In the genomic region with DNA sequence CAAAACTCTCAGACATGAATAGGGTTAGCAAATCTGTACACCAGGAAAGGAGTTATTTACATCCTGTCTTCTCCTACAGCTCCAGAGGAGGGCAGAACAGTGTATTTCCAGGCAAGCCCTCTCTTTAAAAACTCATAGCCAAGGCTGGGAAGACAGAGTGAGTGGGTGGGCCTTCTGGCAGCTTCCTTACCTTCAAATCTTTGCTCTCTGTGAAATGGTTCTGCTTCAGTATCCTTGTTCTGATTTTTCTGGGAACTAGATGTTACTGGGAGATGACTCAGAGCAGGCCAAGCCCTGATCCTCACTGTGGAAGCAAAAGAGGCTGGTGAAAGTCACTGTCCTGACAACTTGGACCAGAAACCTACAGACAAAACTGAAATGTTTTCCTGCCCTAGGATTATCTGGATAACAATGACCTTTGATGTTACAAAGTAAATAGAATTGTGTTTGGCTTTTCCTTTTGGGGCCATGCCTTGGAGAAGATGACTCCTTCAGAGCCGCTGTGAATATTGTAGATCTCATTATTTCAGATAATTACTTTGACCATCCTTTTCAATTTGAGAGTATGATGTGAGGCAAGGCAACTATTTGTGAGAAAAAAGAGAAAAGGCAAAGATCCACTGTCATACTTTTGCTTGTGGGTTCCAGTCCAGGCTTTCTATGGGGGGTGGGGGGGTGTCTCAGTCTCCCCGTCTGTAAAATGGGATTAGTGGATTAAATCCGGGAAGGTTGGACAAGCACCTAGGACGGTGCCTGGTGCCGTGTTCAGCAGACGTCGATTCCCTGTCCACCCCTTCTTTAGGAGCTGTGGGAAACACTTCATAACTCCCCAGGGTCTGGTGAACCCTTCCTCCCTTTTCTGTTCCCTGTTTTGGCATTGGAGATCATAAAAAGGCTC, we compare ENCODE assay signal across 8 cellular contexts. TPM values are rescaled to one million over a fixed set of nuclear protein-coding genes. Genes with fewer than 3 reads are reported as not detected.
DNase-seq lines count a peak whose midpoint lies in the region; ATAC-seq, FAIRE-seq and TF ChIP-seq lines count a peak whose summit lies in the region.

No MANE protein-coding gene starts in this region.

- H3K36me3 Mint-ChIP-seq in mesothelial cell of epicardium = no peaks in the 10 kb centered on the region

- H2BK5ac ChIP-seq in H1 (ENCODE audit: low read depth, low read length) = no peak overlapping the region

- no peak overlapping the region for H4K91ac ChIP-seq in H1 (replicated peaks; ENCODE audit: insufficient read length, low read length)

- no peak for TF ChIP-seq POLR2A in H1 (IDR thresholded peaks at IDR 0.05; ENCODE audit: control extremely low read depth in 1 of 2, low read depth in 2 of 2, low read length in 2 of 2)

- H3K36me3 ChIP-seq in OCI-LY7 (ENCODE audit: insufficient read depth, low read length) (no peaks in the 10 kb centered on the region), H1 (ENCODE audit: control insufficient read depth in 2 of 4, insufficient read depth in 4 of 4, low read length in 3 of 4) (no peaks in the 10 kb centered on the region), aorta (ENCODE audit: control insufficient read depth in 1 of 2, insufficient read depth in 2 of 2, low read length in 1 of 2) (no peaks in the 10 kb centered on the region)

- H3K27ac ChIP-seq in OCI-LY7 (ENCODE audit: low read depth, low read length, poor library complexity, severe bottlenecking) (peak overlapping the region; percentile 41), H1 (ENCODE audit: low read depth, low read length) (no peak overlapping the region), aorta (ENCODE audit: low read depth in 1 of 2, low read length in 2 of 2) (no peak overlapping the region)

- no peak overlapping the region for H3K4ac ChIP-seq in H1 (replicated peaks; ENCODE audit: insufficient read length, low read depth, low read length)

- no peaks in the 10 kb centered on the region; the same call in 1 of the 2 replicates for H3K23me2 ChIP-seq in H1 (ENCODE audit: low read depth, low read length)

- no peak overlapping the region for H2AK5ac ChIP-seq in H1 (ENCODE audit: low read depth, low read length)

- peaks cover 79% of the 10 kb centered on the region for H3K4me1 ChIP-seq in OCI-LY7 (ENCODE audit: insufficient read depth, low read length, poor library complexity, severe bottlenecking)
- H3K4me1 ChIP-seq in H1 (replicated peaks in 1 of 4; ENCODE audit: control insufficient read depth in 3 of 4, insufficient read depth in 4 of 4, low read length in 3 of 4) = peaks cover 0 to 10% (median 3%) of the 10 kb centered on the region in 4 experiments; a peak in 4 of 7 replicates
- H3K4me1 ChIP-seq in aorta (ENCODE audit: control insufficient read depth in 1 of 2, insufficient read depth in 2 of 2, low read length in 2 of 2) = no peaks in the 10 kb centered on the region

- peak; percentile 22 to 44; a peak in 2 of 4 replicates for TF ChIP-seq RAD21 in H1 (IDR thresholded peaks at IDR 0.05 in 1 of 2, conservative IDR thresholded peaks at IDR 0.05 in 1 of 2; ENCODE audit: low read depth in 2 of 2, low read length in 2 of 2)

- intact Hi-C loops in OCI-LY7 (cut with micrococcal nuclease; ENCODE audit: unreplicated experiment) (no loop called here), aorta (cut with DNase I) (no loop called here)

- H3K4me1 Mint-ChIP-seq in mesothelial cell of epicardium = peaks cover 19% of the 10 kb centered on the region

- H2BK20ac ChIP-seq in H1 (ENCODE audit: low read length) = no peak overlapping the region

- H3K9me3 ChIP-seq in OCI-LY7 (ENCODE audit: low read length) (no peaks in the 10 kb centered on the region), H1 (ENCODE audit: insufficient read depth in 2 of 2, low read depth in 1 of 2, low read length in 1 of 2) (no peaks in the 10 kb centered on the region), aorta (ENCODE audit: control insufficient read depth, low read length) (no peaks in the 10 kb centered on the region)

- no peaks in the 10 kb centered on the region for H4K20me1 ChIP-seq in OCI-LY7 (ENCODE audit: insufficient read depth, low read length)
- H4K20me1 ChIP-seq in H1 (replicated peaks in 1 of 2; ENCODE audit: control insufficient read depth in 1 of 2, insufficient read depth in 2 of 2, low read length in 2 of 2) = no peaks in the 10 kb centered on the region

- H3K9me2 ChIP-seq in OCI-LY7 (ENCODE audit: insufficient read depth, low read length) = no peaks in the 10 kb centered on the region

- peak overlapping the region; percentile 70 for H3K4me3 ChIP-seq in OCI-LY7 (ENCODE audit: low read depth, low read length, poor library complexity, severe bottlenecking)
- peak overlapping the region; percentile 46 to 79 (median 72) for H3K4me3 ChIP-seq in H1 (ENCODE audit: extremely low read depth in 1 of 4, insufficient read depth in 2 of 4, low read depth in 3 of 4, low read length in 4 of 4)
- peak overlapping the region in 1 of 2 donors; percentile 36 for H3K4me3 ChIP-seq in aorta (ENCODE audit: low read length in 2 of 2)

- 0 out of 2 replicates have a peak overlapping the region, but pooled peaks have one; percentile 7 for H2BK12ac ChIP-seq in H1 (ENCODE audit: low read depth, low read length)

- H3K79me1 ChIP-seq in H1 (ENCODE audit: low read depth, low read length) = no peaks in the 10 kb centered on the region

- peak overlapping the region; percentile 11 for H3K27ac Mint-ChIP-seq in mesothelial cell of epicardium

- no peak for TF ChIP-seq EP300 in H1 (IDR thresholded peaks at IDR 0.05; ENCODE audit: borderline replicate concordance in 1 of 2, low read depth in 2 of 2, low read length in 2 of 2)

- POLR2A ChIA-PET in OCI-LY7 (lab: Charles Lee) = interaction anchor here (0.7 to 9.8 kb wide), 8 partner anchors 17 to 47 kb away, joined by 3 to 365 read pairs (median 6); partner anchors contain the start of gene PRKD3
- POLR2A ChIA-PET in H1 (lab: Charles Lee; ENCODE audit: partially characterized antibody) = interaction anchor here (1.1 to 1.2 kb wide), 2 partner anchors 19 to 36 kb away, joined by 3 to 4 read pairs; no protein-coding TSS in a partner anchor

- no peak overlapping the region for H3K56ac ChIP-seq in H1 (replicated peaks; ENCODE audit: insufficient read length, low read depth, low read length)

- ATAC-seq in aorta (ENCODE audit: low FRiP score) = peak; percentile 8

- H3K23ac ChIP-seq in H1 (ENCODE audit: insufficient read length) = no peak overlapping the region

- CTCF ChIA-PET in OCI-LY7 (lab: Charles Lee; ENCODE audit: unreplicated experiment) = interaction anchor here (0.6 to 0.7 kb wide), 2 partner anchors 32 to 34 kb away, joined by 3 read pairs; no protein-coding TSS in a partner anchor
- CTCF ChIA-PET in H1 (lab: Charles Lee; ENCODE audit: partially characterized antibody) = interaction anchor here (1.0 to 1.8 kb wide), 11 partner anchors 11 to 533 kb away, joined by 3 to 9 read pairs (median 4); partner anchors contain the start of gene PRKD3

- no peak overlapping the region for H4K5ac ChIP-seq in H1 (ENCODE audit: insufficient read length, low read depth, low read length)

- no peak overlapping the region for H3K9ac ChIP-seq in H1 (replicated peaks in 1 of 4; ENCODE audit: extremely low read depth in 1 of 4, low read depth in 3 of 4, low read length in 3 of 4)

- TF ChIP-seq CTCF in OCI-LY7 (conservative IDR thresholded peaks at IDR 0.05; ENCODE audit: low read length) = peak; percentile 71
- peak in 2 of 3 experiments; percentile 27 to 42; a peak in 2 of 4 replicates for TF ChIP-seq CTCF in H1 (IDR thresholded peaks at IDR 0.05; ENCODE audit: control extremely low read depth in 1 of 3, insufficient read depth in 1 of 3, low read depth in 1 of 3, low read length in 3 of 3)
- TF ChIP-seq CTCF in mesothelial cell of epicardium (IDR thresholded peaks at IDR 0.05; ENCODE audit: unreplicated experiment) = no peak

- no peaks in the 10 kb centered on the region for H3K9me3 Mint-ChIP-seq in mesothelial cell of epicardium

- H3K14ac ChIP-seq in H1 (ENCODE audit: insufficient read length) = no peak overlapping the region

- 93% methylated on average over 7 of the region's 7 CpGs; no CpG with 5 or more reads in 1 of the 2 experiments for WGBS in H1 (ENCODE audit: extremely low coverage in 1 of 2, insufficient coverage in 1 of 2, insufficient read length in 1 of 2, insufficient replicate concordance in 2 of 2, low coverage in 1 of 2, low lambda C conversion rate in 2 of 2, missing lambda C conversion rate in 1 of 2), 2 experiments
- WGBS in aorta, 2 donors = 74 to 79% methylated on average over 7 of the region's 7 CpGs

- no peak overlapping the region for H2BK15ac ChIP-seq in H1 (ENCODE audit: low read length)

- DNase-seq in NCI-H510A treated with DMSO at 0.1 percent for 48 hours (lab: John Stamatoyannopoulos, UW) (peak; percentile 70), NCI-H510A (lab: John Stamatoyannopoulos, UW) (no peak), OCI-LY7 (ENCODE audit: low spot score) (peak; percentile 47), H1 (ENCODE audit: low read depth in 1 of 2, low spot score in 2 of 2) (no peak), mesothelial cell of epicardium (ENCODE audit: low spot score in 2 of 2, unreplicated experiment in 2 of 2) (no peak), aorta (no peak)
- no peak for DNase-seq in effector CD8-positive, alpha-beta T cell (lab: John Stamatoyannopoulos, UW)
- DNase-seq in stimulated activated CD4-positive, alpha-beta T cell treated with anti-CD3 and anti-CD28 coated beads, Interleukin-4, amount 100 ng/mL, for 1 hour = no peak

- no peak overlapping the region for H3K4me3 Mint-ChIP-seq in mesothelial cell of epicardium

- H4K8ac ChIP-seq in H1 (ENCODE audit: extremely low read depth, insufficient read depth, low read length) = no peak overlapping the region

- H2BK120ac ChIP-seq in H1 (replicated peaks; ENCODE audit: low read depth, low read length) = no peak overlapping the region

- peaks cover 0 to 11% (median 6%) of the 10 kb centered on the region in 4 experiments; a peak in 4 of 7 replicates for H3K27me3 ChIP-seq in H1 (replicated peaks in 1 of 4; ENCODE audit: control insufficient read depth in 3 of 4, extremely low read depth in 1 of 4, insufficient read depth in 3 of 4, low read length in 3 of 4)
- H3K27me3 ChIP-seq in aorta (ENCODE audit: control insufficient read depth in 1 of 2, insufficient read depth in 2 of 2, low read length in 1 of 2) = no peaks in the 10 kb centered on the region

- BruUV-seq in OCI-LY7 (replicated peaks; lab: Mats Ljungman, UMichigan) = TSS peak; percentile 49

- no peaks in the 10 kb centered on the region for H3K27me3 Mint-ChIP-seq in mesothelial cell of epicardium (ENCODE audit: low read depth)

- H3K4me2 ChIP-seq in OCI-LY7 (ENCODE audit: low read length) (peak overlapping the region; percentile 95), H1 (ENCODE audit: insufficient read depth in 1 of 2, low read depth in 2 of 2, low read length in 2 of 2) (peak overlapping the region; percentile 48 to 98)

- peak overlapping the region; percentile 98 for H2AFZ ChIP-seq in OCI-LY7 (ENCODE audit: low read length)
- peak overlapping the region; percentile 93 for H2AFZ ChIP-seq in H1 (ENCODE audit: low read length)

- H3K79me2 ChIP-seq in OCI-LY7 (ENCODE audit: insufficient read depth, low read depth, low read length) (no peaks in the 10 kb centered on the region), H1 (ENCODE audit: control insufficient read depth in 1 of 2, insufficient read depth in 2 of 2, low read length in 2 of 2) (no peaks in the 10 kb centered on the region)

- peak; percentile 45 for FAIRE-seq in H1 (lab: Jason Lieb, UNC)

- no peak overlapping the region for H3K18ac ChIP-seq in H1 (ENCODE audit: extremely low read depth, low read length)

RNA-seq across cellular contexts. Expression of gene QPCT, which starts 0.6 kb away (rescaled TPM):
- total RNA-seq in OCI-LY7 (2014; rRNA removed; shearing (Covaris generic)) = 3.5 and 8.2 TPM in 2 replicates
- 42.9 and 52.6 TPM in 2 replicates for total RNA-seq in OCI-LY7 (2022)
- total RNA-seq in H1 (2021; fragmentation: NEBNext Ultra II Directional; extraction: Animal tissue kit (Norgen Biotek cat#: 25700)) = 3.9 and 4.0 TPM in 2 replicates
- 4.3 TPM in 2 replicates for polyA plus RNA-seq in H1 (2011; rRNA removed)
- 4.5 TPM for polyA plus RNA-seq in H1 (2011; cell fraction: cytosol; rRNA removed)
- 7.4 TPM for polyA plus RNA-seq in H1 (2011; cell fraction: nucleus; rRNA removed)
- 2.5 to 4.9 TPM (median 3.5 TPM) in 4 replicates for polyA plus RNA-seq in H1 (2012, experiment 1 of 2)
- 0.49 TPM for polyA plus RNA-seq in H1 (2012, experiment 2 of 2)
- 7.3 TPM for polyA plus RNA-seq in H1 (2013, experiment 1 of 2)
- polyA plus RNA-seq in H1 (2013, experiment 2 of 2) = 9.2 TPM
- 9.7 and 12.7 TPM in 2 replicates for polyA minus RNA-seq in H1 (2011; rRNA and poly(A)+ RNA removed)
- polyA minus RNA-seq in H1 (2011; cell fraction: cytosol; rRNA and poly(A)+ RNA removed) = 2.0 TPM
- polyA minus RNA-seq in H1 (2011; cell fraction: nucleus; rRNA and poly(A)+ RNA removed) = 1.5 TPM
- total RNA-seq in mesothelial cell of epicardium = 0.16 to 0.45 TPM (median 0.36 TPM) in 3 replicates
- 1 to 10 TPM; 3.8 to 4.0 TPM for total RNA-seq in aorta
- polyA plus RNA-seq in aorta = 1 to 10 TPM; 1.9 to 5.5 TPM

RNA-seq across cellular contexts. Expression of gene PRKD3, which starts 19.2 kb away (rescaled TPM):
- total RNA-seq in OCI-LY7 (2014; rRNA removed; shearing (Covaris generic)) = 63.2 and 74.3 TPM in 2 replicates
- total RNA-seq in OCI-LY7 (2022) = 174 and 185 TPM in 2 replicates
- total RNA-seq in H1 (2021; fragmentation: NEBNext Ultra II Directional; extraction: Animal tissue kit (Norgen Biotek cat#: 25700)) = 55.2 and 63.3 TPM in 2 replicates
- polyA plus RNA-seq in H1 (2011; rRNA removed) = 10.0 and 12.0 TPM in 2 replicates
- polyA plus RNA-seq in H1 (2011; cell fraction: cytosol; rRNA removed) = 19.0 TPM
- 17.9 TPM for polyA plus RNA-seq in H1 (2011; cell fraction: nucleus; rRNA removed)
- polyA plus RNA-seq in H1 (2012, experiment 1 of 2) = 15.6 to 30.7 TPM (median 21.9 TPM) in 4 replicates
- 2.3 TPM for polyA plus RNA-seq in H1 (2012, experiment 2 of 2)
- 20.4 TPM for polyA plus RNA-seq in H1 (2013, experiment 1 of 2)
- 21.2 TPM for polyA plus RNA-seq in H1 (2013, experiment 2 of 2)
- polyA minus RNA-seq in H1 (2011; rRNA and poly(A)+ RNA removed) = 45.2 and 66.6 TPM in 2 replicates
- polyA minus RNA-seq in H1 (2011; cell fraction: cytosol; rRNA and poly(A)+ RNA removed) = 30.8 TPM
- polyA minus RNA-seq in H1 (2011; cell fraction: nucleus; rRNA and poly(A)+ RNA removed) = 93.0 TPM
- total RNA-seq in mesothelial cell of epicardium = 65.5 to 67.3 TPM (median 66.9 TPM) in 3 replicates
- total RNA-seq in aorta = 10 to 100 TPM; 43.2 to 54.8 TPM
- 10 to 100 TPM; 14.1 to 14.8 TPM for polyA plus RNA-seq in aorta

Comparison
In these comparisons a context has a peak if more than half of its experiments do, and no peak if none do; other contexts are left out.
1. DNase-seq: peak in NCI-H510A treated with DMSO at 0.1 percent for 48 hours (single experiment) and OCI-LY7 (single experiment); none in NCI-H510A (single experiment), H1 (0 of 2), mesothelial cell of epicardium (0 of 2), aorta (0 of 2), effector CD8-positive, alpha-beta T cell (single experiment) and stimulated activated CD4-positive, alpha-beta T cell treated with anti-CD3 and anti-CD28 coated beads, Interleukin-4, amount 100 ng/mL, for 1 hour (single experiment).